2 cellular contexts compared by ENCODE assay signal in genomic region chr7:50941525-50941924, GRCh38.
TF ChIP-seq lines count a peak whose summit lies in the region.

No MANE protein-coding gene starts in this region.

TF ChIP-seq in HepG2, 621 proteins besides CTCF, POLR2A, EP300 and RAD21 (continued from another document):
- TF ChIP-seq USF2 (IDR thresholded peaks at IDR 0.05; ENCODE audit: low read depth, low read length): peak; percentile 67
- TF ChIP-seq USF2 (CRISPR knock-in tag; IDR thresholded peaks at IDR 0.05; ENCODE audit: borderline replicate concordance): no peak

TF ChIP-seq in WTC11, 78 proteins besides CTCF, POLR2A, EP300 and RAD21 (continued from another document):
- TF ChIP-seq E2F4 (CRISPR knock-in tag; IDR thresholded peaks at IDR 0.05; ENCODE audit: borderline replicate concordance, low read depth) (no peak), RORB (CRISPR knock-in tag; IDR thresholded peaks at IDR 0.05) (no peak), ZNF423 (CRISPR knock-in tag; IDR thresholded peaks at IDR 0.05) (no peak)
